In genomic region chr22:36381513-36382079, GRCh38 we compare ENCODE assay signal across 12 cellular contexts. TPM values are rescaled to one million over a fixed set of nuclear protein-coding genes. Genes with fewer than 3 reads are reported as not detected.
DNase-seq lines count a peak whose midpoint lies in the region; ATAC-seq and TF ChIP-seq lines count a peak whose summit lies in the region.
"Had no signal": no experiment of that assay in that cellular context is flagged by ENCODE, and none has a peak within 500 bp of the region (broad histone marks: within the 10 kb centered on the region; RNA-seq: fewer than 3 reads in every experiment).

No MANE protein-coding gene starts in this region.

- H3K27me3 Mint-ChIP-seq in activated T-helper 2 cell treated with anti-CD3 and anti-CD28 coated beads, Interferon-gamma antibody, Interleukin-2, Interleukin-4, amounts not matched to agents 10 μg/mL and 5 μg/mL and 100 μg/mL, durations not matched to agents 14 hours and 24 hours and 36 hours (ENCODE audit: low read depth), result no peaks in the 10 kb centered on the region

- H3K27ac ChIP-seq in left ventricle myocardium inferior (replicated peaks) (peak overlapping the region; percentile 100), right cardiac atrium (ENCODE audit: low read length) (no peak overlapping the region), mucosa of rectum (ENCODE audit: low read depth in 2 of 2, low read length in 2 of 2) (peak overlapping the region; percentile 20), upper lobe of left lung (peak overlapping the region; percentile 32 to 100 (median 92))

- DNase-seq in left ventricle myocardium inferior, result no peak
- no peak for DNase-seq in right cardiac atrium
- no peak for DNase-seq in activated T-helper 2 cell treated with anti-CD3 and anti-CD28 coated beads, Interferon-gamma antibody, Interleukin-2, Interleukin-4, amounts not matched to agents 10 μg/mL and 5 μg/mL and 100 μg/mL, durations not matched to agents 14 hours and 24 hours and 36 hours (ENCODE audit: low spot score)
- no peak for DNase-seq in upper lobe of left lung
- no peak for DNase-seq in GM13977 (ENCODE audit: low spot score)
- DNase-seq in NCI-H524 treated with DMSO at 0.1 percent for 48 hours (lab: John Stamatoyannopoulos, UW), result no peak
- DNase-seq: BE2C; effector CD4-positive, alpha-beta T cell; NCI-H1417 treated with DMSO at 0.1 percent for 48 hours; stimulated activated CD4-positive, alpha-beta T cell treated with anti-CD3 and anti-CD28 coated beads, Interleukin-4, amount 100 ng/mL, for 24 hours had no signal

- 50% methylated on average over 5 of the region's 5 CpGs for WGBS in right cardiac atrium
- WGBS in upper lobe of left lung, 2 donors, result 38 to 51% methylated on average over 5 of the region's 5 CpGs

- TF ChIP-seq EP300 in upper lobe of left lung (IDR thresholded peaks at IDR 0.05), result peak in 1 of 4 donors; percentile 30

- peaks cover 74% of the 10 kb centered on the region for H3K4me1 Mint-ChIP-seq in activated T-helper 2 cell treated with anti-CD3 and anti-CD28 coated beads, Interferon-gamma antibody, Interleukin-2, Interleukin-4, amounts not matched to agents 10 μg/mL and 5 μg/mL and 100 μg/mL, durations not matched to agents 14 hours and 24 hours and 36 hours (ENCODE audit: low read depth)

- in situ Hi-C loops in GM13977 (cut with MboI; ENCODE audit: low pct_unique_long_range_greater_than_20kb, low sequenced_read_pairs, unreplicated experiment), result no loop called here

- peak overlapping the region in 1 of 2 donors; percentile 17 for H3K9ac ChIP-seq in mucosa of rectum (ENCODE audit: low read depth in 1 of 2, low read length in 2 of 2)

- peaks cover 100% of the 10 kb centered on the region for H3K4me1 ChIP-seq in left ventricle myocardium inferior
- H3K4me1 ChIP-seq in right cardiac atrium (ENCODE audit: control insufficient read depth, insufficient read depth, low read length), result peaks cover 25% of the 10 kb centered on the region
- H3K4me1 ChIP-seq in mucosa of rectum (ENCODE audit: control insufficient read depth in 2 of 2, insufficient read depth in 2 of 2, low read length in 2 of 2), result peaks cover 48 to 62% of the 10 kb centered on the region in 2 donors
- H3K4me1 ChIP-seq in upper lobe of left lung, result peaks cover 85 to 98% (median 89%) of the 10 kb centered on the region in 4 donors

- H3K9me3 Mint-ChIP-seq in activated T-helper 2 cell treated with anti-CD3 and anti-CD28 coated beads, Interferon-gamma antibody, Interleukin-2, Interleukin-4, amounts not matched to agents 10 μg/mL and 5 μg/mL and 100 μg/mL, durations not matched to agents 14 hours and 24 hours and 36 hours, result no peaks in the 10 kb centered on the region

- H3K27me3 ChIP-seq in left ventricle myocardium inferior (ENCODE audit: low read depth) (no peaks in the 10 kb centered on the region), right cardiac atrium (ENCODE audit: control insufficient read depth, insufficient read depth) (no peaks in the 10 kb centered on the region), mucosa of rectum (ENCODE audit: control insufficient read depth in 2 of 2, insufficient read depth in 2 of 2, low read length in 2 of 2) (no peaks in the 10 kb centered on the region), upper lobe of left lung (no peaks in the 10 kb centered on the region)
- H3K27me3 ChIP-seq: BE2C had no signal

- no peak for TF ChIP-seq POLR2A in upper lobe of left lung (IDR thresholded peaks at IDR 0.05)

- ATAC-seq in right cardiac atrium (no peak), upper lobe of left lung (ENCODE audit: low FRiP score in 2 of 2) (no peak), HG02938 (IDR thresholded peaks at IDR 0.05; ENCODE audit: unreplicated experiment) (no peak)

- H3K9me3 ChIP-seq in left ventricle myocardium inferior (replicated peaks), result no peaks in the 10 kb centered on the region
- H3K9me3 ChIP-seq in right cardiac atrium (ENCODE audit: control insufficient read depth, low read length), result no peaks in the 10 kb centered on the region
- H3K9me3 ChIP-seq in mucosa of rectum (ENCODE audit: control insufficient read depth in 2 of 2, low read length in 2 of 2), result no peaks in the 10 kb centered on the region
- no peaks in the 10 kb centered on the region for H3K9me3 ChIP-seq in upper lobe of left lung
- H3K9me3 ChIP-seq: BE2C had no signal

- intact Hi-C loops in left ventricle myocardium inferior (cut with micrococcal nuclease), result loop anchor here (10.0 kb wide), 1 partner anchor 47 kb away; no protein-coding TSS in a partner anchor
- intact Hi-C loops in right cardiac atrium (cut with DNase I), result loop anchor here in 1 of 4 donors (10.0 kb wide), 2 partner anchors 47 to 83 kb away; no protein-coding TSS in a partner anchor
- intact Hi-C loops in activated T-helper 2 cell treated with anti-CD3 and anti-CD28 coated beads, Interferon-gamma antibody, Interleukin-2, Interleukin-4, amounts not matched to agents 10 μg/mL and 5 μg/mL and 100 μg/mL, durations not matched to agents 14 hours and 24 hours and 36 hours (cut with micrococcal nuclease), result no loop called here

- peaks cover 13% of the 10 kb centered on the region for H3K36me3 ChIP-seq in left ventricle myocardium inferior
- peaks cover 11 to 20% of the 10 kb centered on the region in 2 donors for H3K36me3 ChIP-seq in mucosa of rectum (ENCODE audit: control insufficient read depth in 2 of 2, insufficient read depth in 2 of 2, low read length in 2 of 2)
- H3K36me3 ChIP-seq in upper lobe of left lung, result peaks cover 0 to 61% (median 10%) of the 10 kb centered on the region in 4 donors
- H3K36me3 ChIP-seq: BE2C had no signal

- TF ChIP-seq CTCF in left ventricle myocardium inferior (IDR thresholded peaks at IDR 0.05; ENCODE audit: borderline replicate concordance) (no peak), upper lobe of left lung (IDR thresholded peaks at IDR 0.05) (no peak), GM13977 (IDR thresholded peaks at IDR 0.05; ENCODE audit: extremely low read depth, insufficient read depth, missing control alignments) (no peak)

- H3K4me3 ChIP-seq in left ventricle myocardium inferior (peak overlapping the region; percentile 2), right cardiac atrium (ENCODE audit: low read length) (no peak overlapping the region), mucosa of rectum (ENCODE audit: low read length in 2 of 2) (no peak overlapping the region), upper lobe of left lung (no peak overlapping the region)

- H3K36me3 Mint-ChIP-seq in activated T-helper 2 cell treated with anti-CD3 and anti-CD28 coated beads, Interferon-gamma antibody, Interleukin-2, Interleukin-4, amounts not matched to agents 10 μg/mL and 5 μg/mL and 100 μg/mL, durations not matched to agents 14 hours and 24 hours and 36 hours (ENCODE audit: low read depth), result peaks cover 78% of the 10 kb centered on the region

- H3K27ac Mint-ChIP-seq in activated T-helper 2 cell treated with anti-CD3 and anti-CD28 coated beads, Interferon-gamma antibody, Interleukin-2, Interleukin-4, amounts not matched to agents 10 μg/mL and 5 μg/mL and 100 μg/mL, durations not matched to agents 14 hours and 24 hours and 36 hours, result peak overlapping the region; percentile 76

- peak overlapping the region; percentile 35 for H3K4me3 Mint-ChIP-seq in activated T-helper 2 cell treated with anti-CD3 and anti-CD28 coated beads, Interferon-gamma antibody, Interleukin-2, Interleukin-4, amounts not matched to agents 10 μg/mL and 5 μg/mL and 100 μg/mL, durations not matched to agents 14 hours and 24 hours and 36 hours (ENCODE audit: low read depth)

RNA-seq across cellular contexts. Expression of gene MYH9, which starts 6.2 kb away (rescaled TPM):
- total RNA-seq in left ventricle myocardium inferior (150 TPM), right cardiac atrium (100 to 1,000 TPM; 140 to 224 (median 163) TPM), upper lobe of left lung (100 to 1,000 TPM; 486 to 925 (median 599) TPM)
- polyA plus RNA-seq in right cardiac atrium, result 92.5 TPM
- 619 and 645 TPM in 2 replicates for total RNA-seq in activated T-helper 2 cell treated with anti-CD3 and anti-CD28 coated beads, Interferon-gamma antibody, Interleukin-2, Interleukin-4, amounts not matched to agents 10 μg/mL and 5 μg/mL and 100 μg/mL, durations not matched to agents 14 hours and 24 hours and 36 hours
